9 cellular contexts compared by ENCODE assay signal in the genomic region with DNA sequence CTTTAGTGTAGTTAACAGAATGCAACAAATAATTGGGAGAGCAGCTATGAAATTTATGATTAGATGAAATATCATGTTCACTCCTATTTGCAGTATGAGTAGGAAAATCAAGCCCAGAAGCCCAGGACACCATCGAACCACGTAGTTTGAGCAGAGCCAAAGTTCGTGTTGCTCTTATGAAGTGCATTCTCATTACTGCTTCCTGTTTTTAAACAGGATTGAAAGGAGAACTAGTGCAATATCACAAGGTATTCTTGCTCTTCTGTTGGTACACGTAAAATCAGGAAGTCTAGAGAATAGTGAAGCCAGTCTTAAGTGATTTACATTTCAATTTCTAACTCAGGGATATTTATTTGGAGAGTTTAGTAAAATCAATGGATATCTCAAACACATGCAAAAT. TPM values are rescaled to one million over a fixed set of nuclear protein-coding genes. Genes with fewer than 3 reads are reported as not detected.
A peak's percentile ranks its signal among the peaks of the same experiment; 100 is the strongest.
DNase-seq lines count a peak whose midpoint lies in the region; ATAC-seq lines count a peak whose summit lies in the region.
"Had no signal": no experiment of that assay in that cellular context is flagged by ENCODE, and none has a peak within 500 bp of the region (broad histone marks: within the 10 kb centered on the region; RNA-seq: fewer than 3 reads in every experiment).

No MANE protein-coding gene starts in this region.

- H3K27ac Mint-ChIP-seq in IgD-negative memory B cell = peak overlapping the region; percentile 69 to 86 (median 86)

- H3K4me1 Mint-ChIP-seq in IgD-negative memory B cell = peaks cover 55 to 80% (median 60%) of the 10 kb centered on the region in 3 donors

- no peaks in the 10 kb centered on the region for H3K27me3 Mint-ChIP-seq in IgD-negative memory B cell

- peaks cover 2% of the 10 kb centered on the region for H3K36me3 Mint-ChIP-seq in IgD-negative memory B cell

- H3K4me3 Mint-ChIP-seq in IgD-negative memory B cell = peak overlapping the region; percentile 35 to 83 (median 59)

- ATAC-seq in GM18511 (IDR thresholded peaks at IDR 0.05; ENCODE audit: unreplicated experiment) (peak; percentile 70), GM21529 (IDR thresholded peaks at IDR 0.05; ENCODE audit: unreplicated experiment) (peak; percentile 74), HG03521 (IDR thresholded peaks at IDR 0.05; ENCODE audit: unreplicated experiment) (no peak)

- H3K9me3 Mint-ChIP-seq in IgD-negative memory B cell = no peaks in the 10 kb centered on the region

- DNase-seq in globus pallidus (ENCODE audit: low spot score) (peak; percentile 29), RPMI8226 (no peak), NCI-H2029 treated with DMSO at 0.1 percent for 48 hours (lab: John Stamatoyannopoulos, UW) (no peak), islet precursor cell (no peak)
- DNase-seq: testis had no signal

RNA-seq across cellular contexts. Expression of a gene that starts 21.1 kb away (rescaled TPM):
- 190 TPM for polyA plus RNA-seq in IgD-negative memory B cell
